Comparison of ENCODE assay signal across 10 cellular contexts in genomic region chr4:140078366-140078765, GRCh38.
DNase-seq lines count a peak whose midpoint lies in the region; ATAC-seq and TF ChIP-seq lines count a peak whose summit lies in the region.
"Had no signal": no experiment of that assay in that cellular context is flagged by ENCODE, and none has a peak within 500 bp of the region (broad histone marks: within the 10 kb centered on the region; RNA-seq: fewer than 3 reads in every experiment).

No MANE protein-coding gene starts in this region.

- H3K27ac ChIP-seq in muscle layer of duodenum (ENCODE audit: low read length) = peak overlapping the region; percentile 7
- H3K27ac ChIP-seq: SK-N-MC had no signal

- H3K9me2 ChIP-seq in Loucy (replicated peaks; ENCODE audit: low read depth, low read length) = no peaks in the 10 kb centered on the region

- H3K27me3 ChIP-seq in Loucy (ENCODE audit: insufficient read depth, low read length, poor library complexity, severe bottlenecking) (no peaks in the 10 kb centered on the region), muscle layer of duodenum (ENCODE audit: low read depth, low read length) (no peaks in the 10 kb centered on the region)

- H4K20me1 ChIP-seq in Loucy (ENCODE audit: insufficient read depth, low read length, poor library complexity, severe bottlenecking) = no peaks in the 10 kb centered on the region

- peaks cover 67% of the 10 kb centered on the region for H3K4me1 ChIP-seq in Loucy (ENCODE audit: insufficient read depth, low read length, poor library complexity, severe bottlenecking)
- peaks cover 0 to 16% of the 10 kb centered on the region in 2 donors for H3K4me1 ChIP-seq in muscle layer of duodenum (ENCODE audit: control insufficient read depth in 1 of 2, insufficient read depth in 2 of 2, low read length in 2 of 2)

- H3K79me2 ChIP-seq in Loucy (ENCODE audit: insufficient read depth, low read length) = peaks cover 73% of the 10 kb centered on the region

- DNase-seq in AG20443 (ENCODE audit: low spot score) (peak; percentile 58), choroid plexus epithelial cell (ENCODE audit: low read depth) (peak; percentile 60), GM19240 (ENCODE audit: insufficient read length, low spot score) (no peak)
- DNase-seq: effector memory CD8-positive, alpha-beta T cell had no signal

- ATAC-seq in HG02588 (IDR thresholded peaks at IDR 0.05; ENCODE audit: unreplicated experiment) (no peak), GM18511 (IDR thresholded peaks at IDR 0.05; ENCODE audit: unreplicated experiment) (no peak), HG02763 (IDR thresholded peaks at IDR 0.05; ENCODE audit: unreplicated experiment) (no peak)
- ATAC-seq: effector memory CD8-positive, alpha-beta T cell had no signal

- peak overlapping the region; percentile 28 for H3K4me2 ChIP-seq in Loucy (ENCODE audit: low read depth, low read length, poor library complexity, severe bottlenecking)

- no peak overlapping the region for H2AFZ ChIP-seq in Loucy (ENCODE audit: low read length)

- H3F3A ChIP-seq in Loucy (ENCODE audit: low read depth) = peaks cover 7% of the 10 kb centered on the region

- H3K36me3 ChIP-seq in Loucy (ENCODE audit: insufficient read depth, low read length) (no peaks in the 10 kb centered on the region), muscle layer of duodenum (ENCODE audit: control insufficient read depth in 1 of 2, insufficient read depth in 2 of 2, low read length in 2 of 2) (no peaks in the 10 kb centered on the region)

- H3K4me3 ChIP-seq in Loucy (ENCODE audit: low read length, poor library complexity, severe bottlenecking) (no peak overlapping the region), choroid plexus epithelial cell (ENCODE audit: low read depth, low read length) (no peak overlapping the region), muscle layer of duodenum (ENCODE audit: low read depth in 1 of 2, low read length in 2 of 2) (no peak overlapping the region)
- H3K4me3 ChIP-seq: SK-N-MC had no signal

- peak overlapping the region; percentile 4 for H3K9ac ChIP-seq in Loucy (ENCODE audit: low read depth, low read length, poor library complexity, severe bottlenecking)

- H3K9me3 ChIP-seq in Loucy (ENCODE audit: insufficient read depth, low read depth, low read length) (no peaks in the 10 kb centered on the region), muscle layer of duodenum (ENCODE audit: control insufficient read depth in 1 of 2, low read length in 2 of 2) (no peaks in the 10 kb centered on the region)

- no peak for TF ChIP-seq CTCF in Loucy (conservative IDR thresholded peaks at IDR 0.05; ENCODE audit: low read length)
- TF ChIP-seq CTCF in choroid plexus epithelial cell (conservative IDR thresholded peaks at IDR 0.05; ENCODE audit: low read depth, low read length) = no peak
